Comparison of ENCODE assay signal across 29 cellular contexts in genomic region chr3:118204052-118204451, GRCh38.
DNase-seq lines count a peak whose midpoint lies in the region; ATAC-seq, FAIRE-seq and TF ChIP-seq lines count a peak whose summit lies in the region.
"Had no signal": no experiment of that assay in that cellular context is flagged by ENCODE, and none has a peak within 500 bp of the region (broad histone marks: within the 10 kb centered on the region; RNA-seq: fewer than 3 reads in every experiment).

No MANE protein-coding gene starts in this region.

- H3K27me3 ChIP-seq in HepG2 (ENCODE audit: control insufficient read depth in 1 of 2, insufficient read depth in 2 of 2, low read length in 2 of 2) (no peaks in the 10 kb centered on the region), right lobe of liver (no peaks in the 10 kb centered on the region)
- H3K27me3 ChIP-seq: BE2C; BLaER1; BLaER1 treated with 17β-estradiol and CSF1 and Interleukin-3, amounts not matched to agents 10 nM and 100 nM had no signal

- no peak overlapping the region for H3K27ac ChIP-seq in HepG2 (ENCODE audit: extremely low read length, insufficient read depth, low read length)
- no peak overlapping the region for H3K27ac ChIP-seq in right lobe of liver
- H3K27ac ChIP-seq: 22Rv1; A549; BLaER1; BLaER1 treated with 17β-estradiol and CSF1 and Interleukin-3, amounts not matched to agents 10 nM and 100 nM; C4-2B had no signal

- WGBS in HepG2 (ENCODE audit: low lambda C conversion rate) = 1% methylated on average over 2 of the region's 2 CpGs
- 32% methylated on average over 2 of the region's 2 CpGs for WGBS in right lobe of liver (ENCODE audit: insufficient coverage, low coverage, low lambda C conversion rate, missing lambda C conversion rate)

- TF ChIP-seq CTCF in HepG2 (CRISPR knock-in tag; IDR thresholded peaks at IDR 0.05) (no peak), right lobe of liver (IDR thresholded peaks at IDR 0.05) (no peak)

- H3K79me2 ChIP-seq in HepG2 (ENCODE audit: insufficient read depth, low read length) = no peaks in the 10 kb centered on the region

- H3K9me3 ChIP-seq in HepG2 (ENCODE audit: low read length) = peaks cover 42% of the 10 kb centered on the region
- H3K9me3 ChIP-seq in right lobe of liver = no peaks in the 10 kb centered on the region
- H3K9me3 ChIP-seq: A549, BE2C, BLaER1, Caco-2 had no signal

- no peak overlapping the region for H3K9ac ChIP-seq in HepG2 (ENCODE audit: insufficient read depth, low read depth, low read length)
- H3K9ac ChIP-seq: BLaER1; BLaER1 treated with 17β-estradiol and CSF1 and Interleukin-3, amounts not matched to agents 10 nM and 100 nM had no signal

- H3K4me1 ChIP-seq in HepG2 (ENCODE audit: insufficient read depth, low read length) = no peaks in the 10 kb centered on the region
- H3K4me1 ChIP-seq in right lobe of liver = no peaks in the 10 kb centered on the region
- H3K4me1 ChIP-seq: A549; BE2C; BLaER1; BLaER1 treated with 17β-estradiol and CSF1 and Interleukin-3, amounts not matched to agents 10 nM and 100 nM; Caco-2 had no signal

- H3K36me3 ChIP-seq in HepG2 (replicated peaks in 1 of 2; ENCODE audit: control insufficient read depth in 1 of 2, insufficient read depth in 2 of 2, low read length in 2 of 2) (no peaks in the 10 kb centered on the region), right lobe of liver (no peaks in the 10 kb centered on the region)
- H3K36me3 ChIP-seq: BE2C; BLaER1; BLaER1 treated with 17β-estradiol and CSF1 and Interleukin-3, amounts not matched to agents 10 nM and 100 nM had no signal

- CTCF ChIA-PET in HepG2 (lab: Yijun Ruan, JAX; ENCODE audit: low intra/inter-chr PET ratio, low total read pairs) = no interaction called here

- POLR2A ChIA-PET in HepG2 (lab: Yijun Ruan, JAX) = no interaction called here

- BruUV-seq in HepG2 (replicated peaks; lab: Mats Ljungman, UMichigan) = no TSS peak

- TF ChIP-seq EP300 in HepG2 (IDR thresholded peaks at IDR 0.05; ENCODE audit: low read depth in 2 of 2, low read length in 2 of 2) = no peak
- TF ChIP-seq EP300 in HepG2 (CRISPR knock-in tag; IDR thresholded peaks at IDR 0.05; ENCODE audit: borderline replicate concordance) = no peak

- no peaks in the 10 kb centered on the region for H4K20me1 ChIP-seq in HepG2 (ENCODE audit: insufficient read depth, low read length)
- H4K20me1 ChIP-seq: BLaER1; BLaER1 treated with 17β-estradiol and CSF1 and Interleukin-3, amounts not matched to agents 10 nM and 100 nM had no signal

- no peak overlapping the region for H2AFZ ChIP-seq in HepG2 (ENCODE audit: low read length)

- intact Hi-C loops in HepG2 (cut with micrococcal nuclease; ENCODE audit: unreplicated experiment) (no loop called here), right lobe of liver (cut with DNase I) (no loop called here)

- FAIRE-seq in HepG2 (lab: Jason Lieb, UNC) = no peak
- FAIRE-seq: A204.1, A549, D721Med had no signal

- TF ChIP-seq POLR2A in HepG2 (IDR thresholded peaks at IDR 0.05; ENCODE audit: insufficient read depth in 1 of 2, low read depth in 2 of 2, low read length in 2 of 2) (no peak), right lobe of liver (IDR thresholded peaks at IDR 0.05) (no peak)

- ATAC-seq in HepG2 = no peak
- ATAC-seq in right lobe of liver = no peak
- ATAC-seq: A549; CD8-positive, alpha-beta T cell had no signal

- in situ Hi-C loops in HepG2 (cut with HindIII; ENCODE audit: extremely low pct_ligation_motif_present, low pct_unique_long_range_greater_than_20kb) = no loop called here

- no peak for TF ChIP-seq RAD21 in HepG2 (CRISPR knock-in tag; IDR thresholded peaks at IDR 0.05)

- DNase-seq in HepG2 (ENCODE audit: low spot score) (no peak), right lobe of liver (no peak)
- DNase-seq: 8988T; ACHN; AML-193; BE2C; C1 segment of cervical spinal cord; Caco-2; Calu3; CD4-positive, alpha-beta memory T cell; CD4-positive, alpha-beta T cell; CD4-positive, CD25-positive, alpha-beta regulatory T cell; CD8-positive, alpha-beta memory T cell; CD8-positive, alpha-beta T cell; COR-L47; DMS 273 treated with DMSO at 0.1 percent for 48 hours; DMS153; DMS53; DMS79; DMS79 treated with DMSO at 0.1 percent for 48 hours; DND-41; EL had no signal

- H3K4me2 ChIP-seq in HepG2 (ENCODE audit: low read depth, low read length) = no peak overlapping the region
- H3K4me2 ChIP-seq: A549; BLaER1; BLaER1 treated with 17β-estradiol and CSF1 and Interleukin-3, amounts not matched to agents 10 nM and 100 nM had no signal

- H3K4me3 ChIP-seq in HepG2 (replicated peaks in 1 of 3; ENCODE audit: insufficient read depth in 1 of 3, low read depth in 2 of 3, low read length in 3 of 3) (no peak overlapping the region), right lobe of liver (no peak overlapping the region)
- H3K4me3 ChIP-seq: A549; BLaER1; BLaER1 treated with 17β-estradiol and CSF1 and Interleukin-3, amounts not matched to agents 10 nM and 100 nM had no signal

TF ChIP-seq in HepG2, 621 proteins besides CTCF, POLR2A, EP300 and RAD21:
- TF ChIP-seq MYNN (CRISPR knock-in tag; IDR thresholded peaks at IDR 0.05; ENCODE audit: low read depth) (no peak), HNRNPK (IDR thresholded peaks at IDR 0.05; ENCODE audit: low read depth, low read length, poor library complexity, severe bottlenecking) (peak; percentile 96), PATZ1 (CRISPR knock-in tag; IDR thresholded peaks at IDR 0.05) (no peak), KAT8 (CRISPR knock-in tag; IDR thresholded peaks at IDR 0.05) (no peak)
